Comparison of ENCODE assay signal across 24 cellular contexts in the genomic region with DNA sequence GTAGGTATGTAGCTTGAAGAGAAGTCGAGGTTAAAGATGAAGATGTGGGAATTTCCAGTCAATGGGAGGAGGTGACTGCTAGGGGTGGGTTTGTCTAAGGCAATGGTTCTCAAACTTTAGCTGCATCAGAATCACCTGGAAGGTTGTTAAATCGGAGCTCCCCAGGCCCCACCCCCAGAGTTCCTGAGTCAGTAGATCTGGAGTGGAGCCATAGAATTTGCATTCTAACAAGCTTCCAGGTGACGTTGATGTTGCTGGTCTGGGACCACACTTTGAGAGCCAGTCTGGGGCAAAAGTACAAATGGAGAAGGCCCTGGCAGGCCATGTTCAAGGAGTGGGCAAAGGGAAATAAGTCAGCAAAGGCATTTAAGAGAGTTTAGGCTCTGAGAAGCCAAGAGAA.
"Had no signal": no experiment of that assay in that cellular context is flagged by ENCODE, and none has a peak within 500 bp of the region (broad histone marks: within the 10 kb centered on the region; RNA-seq: fewer than 3 reads in every experiment).

No MANE protein-coding gene starts in this region.

- H3K36me3 ChIP-seq: brain microvascular endothelial cell, heart right ventricle, lower lobe of right lung, sigmoid colon, stomach, suprapubic skin, transverse colon, vagina, WERI-Rb-1 had no signal

- H3K4me1 ChIP-seq: vagina had no signal

- H3K27me3 ChIP-seq: brain microvascular endothelial cell, heart right ventricle, sigmoid colon, stomach, suprapubic skin, transverse colon, vagina had no signal

- DNase-seq: activated CD4-positive, alpha-beta T cell treated with anti-CD3 and anti-CD28 coated beads for 1 hour; activated CD8-positive, alpha-beta memory T cell treated with anti-CD3 and anti-CD28 coated beads for 24 hours; activated CD8-positive, alpha-beta memory T cell treated with anti-CD3 and anti-CD28 coated beads, Interleukin-2, amount 50 U/mL, for 4 hours; activated naive CD4-positive, alpha-beta T cell treated with anti-CD3 and anti-CD28 coated beads for 36 hours; activated T-cell treated with anti-CD3 and anti-CD28 coated beads, Interleukin-2, amount 50 U/mL, for 24 hours; aorta; brain microvascular endothelial cell; effector memory CD8-positive, alpha-beta T cell; heart right ventricle; lower lobe of right lung; naive B cell; posterior cingulate gyrus; sigmoid colon; stimulated activated CD4-positive, alpha-beta T cell treated with anti-CD3 and anti-CD28 coated beads, Interleukin-15, amount 100 ng/mL, for 24 hours; stomach; transverse colon; WERI-Rb-1 had no signal

- H3K9me3 Mint-ChIP-seq: activated naive CD4-positive, alpha-beta T cell treated with anti-CD3 and anti-CD28 coated beads for 36 hours; activated T-cell treated with anti-CD3 and anti-CD28 coated beads, Interleukin-2, amount 50 U/mL, for 24 hours; activated T-helper 2 cell treated with anti-CD3 and anti-CD28 coated beads, Interferon-gamma antibody, Interleukin-2, Interleukin-4, amounts not matched to agents 10 μg/mL and 5 μg/mL and 100 μg/mL, durations not matched to agents 14 hours and 24 hours and 36 hours; central memory CD8-positive, alpha-beta T cell; effector memory CD8-positive, alpha-beta T cell; naive B cell; stimulated activated memory B cell treated with anti-CD40 and anti-IgM and Interleukin-4, amounts not matched to agents 10 μg/mL and 1 μg/mL and 100 μg/mL, for 72 hours had no signal

- H3K27ac ChIP-seq: brain microvascular endothelial cell, heart right ventricle, lower lobe of right lung, sigmoid colon, stomach, suprapubic skin, transverse colon, vagina, WERI-Rb-1 had no signal

- H3K9me3 ChIP-seq: heart right ventricle, lower lobe of right lung, sigmoid colon, stomach, suprapubic skin, transverse colon, vagina had no signal

- H3K27ac Mint-ChIP-seq: activated naive CD4-positive, alpha-beta T cell treated with anti-CD3 and anti-CD28 coated beads for 36 hours; activated T-cell treated with anti-CD3 and anti-CD28 coated beads, Interleukin-2, amount 50 U/mL, for 24 hours; activated T-helper 2 cell treated with anti-CD3 and anti-CD28 coated beads, Interferon-gamma antibody, Interleukin-2, Interleukin-4, amounts not matched to agents 10 μg/mL and 5 μg/mL and 100 μg/mL, durations not matched to agents 14 hours and 24 hours and 36 hours; effector memory CD8-positive, alpha-beta T cell; stimulated activated memory B cell treated with anti-CD40 and anti-IgM and Interleukin-4, amounts not matched to agents 10 μg/mL and 1 μg/mL and 100 μg/mL, for 72 hours had no signal

- H3K4me3 Mint-ChIP-seq: activated naive CD4-positive, alpha-beta T cell treated with anti-CD3 and anti-CD28 coated beads for 36 hours; activated T-cell treated with anti-CD3 and anti-CD28 coated beads, Interleukin-2, amount 50 U/mL, for 24 hours; central memory CD8-positive, alpha-beta T cell; effector memory CD8-positive, alpha-beta T cell; naive B cell; neural crest cell; stimulated activated memory B cell treated with anti-CD40 and anti-IgM and Interleukin-4, amounts not matched to agents 10 μg/mL and 1 μg/mL and 100 μg/mL, for 72 hours had no signal

- H3K4me3 ChIP-seq: heart right ventricle, lower lobe of right lung, sigmoid colon, smooth muscle cell, stomach, suprapubic skin, transverse colon, vagina had no signal

- ATAC-seq: effector memory CD8-positive, alpha-beta T cell; heart right ventricle; stimulated activated memory B cell treated with anti-CD40 and anti-IgM and Interleukin-4, amounts not matched to agents 10 μg/mL and 1 μg/mL and 100 μg/mL, for 72 hours had no signal

- H3K36me3 Mint-ChIP-seq: naive B cell had no signal

- H3K27me3 Mint-ChIP-seq: activated T-cell treated with anti-CD3 and anti-CD28 coated beads, Interleukin-2, amount 50 U/mL, for 24 hours; central memory CD8-positive, alpha-beta T cell had no signal
